In genomic region chr4:60589425-60589824, GRCh38 we compare ENCODE assay signal across 29 cellular contexts.
"Had no signal": no experiment of that assay in that cellular context is flagged by ENCODE, and none has a peak within 500 bp of the region (broad histone marks: within the 10 kb centered on the region; RNA-seq: fewer than 3 reads in every experiment).

No MANE protein-coding gene starts in this region.

- DNase-seq: activated CD4-positive, alpha-beta memory T cell treated with anti-CD3 and anti-CD28 coated beads for 36 hours; activated CD4-positive, alpha-beta T cell treated with anti-CD3 and anti-CD28 coated beads, Interleukin-2, amount 10 ng/mL, durations not matched to agents 24 days and 14 days; activated CD4-positive, CD25-positive, alpha-beta regulatory T cell treated with anti-CD3 and anti-CD28 coated beads, Interleukin-2, amount 50 U/mL, for 72 hours; activated CD8-positive, alpha-beta memory T cell treated with anti-CD3 and anti-CD28 coated beads, Interleukin-2, amount 50 U/mL, for 4 hours; activated effector memory CD4-positive, alpha-beta T cell treated with anti-CD3 and anti-CD28 coated beads, Interleukin-2, amount 50 U/mL, for 16 hours; activated naive CD4-positive, alpha-beta T cell treated with anti-CD3 and anti-CD28 coated beads, Interleukin-2, amount 10 ng/mL, durations not matched to agents 7 days and 5 days; activated naive CD8-positive, alpha-beta T cell treated with anti-CD3 and anti-CD28 coated beads, Interleukin-2, amount 10 ng/mL, durations not matched to agents 7 days and 5 days; activated T-cell treated with anti-CD3 and anti-CD28 coated beads, Interleukin-2, amount 50 U/mL, for 1 hour; brain microvascular endothelial cell; caudate nucleus; cortex of kidney; effector memory CD8-positive, alpha-beta T cell; foreskin fibroblast; heart left ventricle; kidney; left colon; mesenchymal stem cell; natural killer cell; posterior cingulate gyrus; right cardiac atrium; spleen; stimulated activated naive CD8-positive, alpha-beta T cell treated with anti-CD3 and anti-CD28 coated beads, Interleukin-15, Interleukin-2, amounts not matched to agents 100 U/mL and 50 U/mL, for 24 hours; T-helper 9 cell; testis; trophoblast cell; WERI-Rb-1 had no signal

- H3K27ac Mint-ChIP-seq: activated CD4-positive, alpha-beta memory T cell treated with anti-CD3 and anti-CD28 coated beads for 36 hours; activated CD4-positive, alpha-beta T cell treated with anti-CD3 and anti-CD28 coated beads, Interleukin-2, amount 10 ng/mL, durations not matched to agents 24 days and 14 days; activated naive CD4-positive, alpha-beta T cell treated with anti-CD3 and anti-CD28 coated beads, Interleukin-2, amount 10 ng/mL, durations not matched to agents 7 days and 5 days; activated naive CD8-positive, alpha-beta T cell treated with anti-CD3 and anti-CD28 coated beads, Interleukin-2, amount 10 ng/mL, durations not matched to agents 7 days and 5 days; activated T-helper 1 cell treated with anti-CD3 and anti-CD28 coated beads, Interleukin-12 subunit alpha, Interleukin-12 subunit beta, Interleukin-2, Interleukin-4 antibody, amounts not matched to agents 30 ng/mL and 10 ng/mL and 1 ng/mL, durations not matched to agents 14 hours and 24 hours and 36 hours; effector memory CD8-positive, alpha-beta T cell; natural killer cell; T-helper 1 cell treated with Interleukin-12 subunit alpha and Interleukin-12 subunit beta and Interleukin-4 antibody, amounts not matched to agents 30 μg/mL and 1 μg/mL, for 36 hours had no signal

- H3K36me3 Mint-ChIP-seq: activated CD4-positive, alpha-beta memory T cell treated with anti-CD3 and anti-CD28 coated beads for 36 hours; activated naive CD4-positive, alpha-beta T cell treated with anti-CD3 and anti-CD28 coated beads, Interleukin-2, amount 10 ng/mL, durations not matched to agents 7 days and 5 days; activated naive CD8-positive, alpha-beta T cell treated with anti-CD3 and anti-CD28 coated beads, Interleukin-2, amount 10 ng/mL, durations not matched to agents 7 days and 5 days; natural killer cell had no signal

- H3K36me3 ChIP-seq: brain microvascular endothelial cell, heart left ventricle, spleen, WERI-Rb-1 had no signal

- H3K27ac ChIP-seq: brain microvascular endothelial cell, heart left ventricle, spleen, testis, WERI-Rb-1 had no signal

- ATAC-seq: effector memory CD8-positive, alpha-beta T cell; esophagus mucosa; heart left ventricle; left colon; natural killer cell; right cardiac atrium; stimulated activated naive CD8-positive, alpha-beta T cell treated with anti-CD3 and anti-CD28 coated beads, Interleukin-15, Interleukin-2, amounts not matched to agents 100 U/mL and 50 U/mL, for 24 hours had no signal

- H3K27me3 Mint-ChIP-seq: activated CD4-positive, alpha-beta memory T cell treated with anti-CD3 and anti-CD28 coated beads for 36 hours; activated CD4-positive, alpha-beta T cell treated with anti-CD3 and anti-CD28 coated beads, Interleukin-2, amount 10 ng/mL, durations not matched to agents 24 days and 14 days; activated naive CD4-positive, alpha-beta T cell treated with anti-CD3 and anti-CD28 coated beads, Interleukin-2, amount 10 ng/mL, durations not matched to agents 7 days and 5 days; activated naive CD8-positive, alpha-beta T cell treated with anti-CD3 and anti-CD28 coated beads, Interleukin-2, amount 10 ng/mL, durations not matched to agents 7 days and 5 days; effector memory CD8-positive, alpha-beta T cell had no signal

- H3K9me3 ChIP-seq: testis had no signal

- H3K4me3 ChIP-seq: heart left ventricle, spleen, testis had no signal

- H3K4me1 ChIP-seq: heart left ventricle, spleen, testis had no signal

- H3K4me3 Mint-ChIP-seq: activated CD4-positive, alpha-beta memory T cell treated with anti-CD3 and anti-CD28 coated beads for 36 hours; activated CD4-positive, alpha-beta T cell treated with anti-CD3 and anti-CD28 coated beads, Interleukin-2, amount 10 ng/mL, durations not matched to agents 24 days and 14 days; activated naive CD4-positive, alpha-beta T cell treated with anti-CD3 and anti-CD28 coated beads, Interleukin-2, amount 10 ng/mL, durations not matched to agents 7 days and 5 days; activated naive CD8-positive, alpha-beta T cell treated with anti-CD3 and anti-CD28 coated beads, Interleukin-2, amount 10 ng/mL, durations not matched to agents 7 days and 5 days; activated T-helper 1 cell treated with anti-CD3 and anti-CD28 coated beads, Interleukin-12 subunit alpha, Interleukin-12 subunit beta, Interleukin-2, Interleukin-4 antibody, amounts not matched to agents 30 ng/mL and 10 ng/mL and 1 ng/mL, durations not matched to agents 14 hours and 24 hours and 36 hours; effector memory CD8-positive, alpha-beta T cell; natural killer cell; T-helper 1 cell treated with Interleukin-12 subunit alpha and Interleukin-12 subunit beta and Interleukin-4 antibody, amounts not matched to agents 30 μg/mL and 1 μg/mL, for 36 hours had no signal

- H3K27me3 ChIP-seq: brain microvascular endothelial cell, heart left ventricle, spleen, testis had no signal

- H3K4me1 Mint-ChIP-seq: activated CD4-positive, alpha-beta T cell treated with anti-CD3 and anti-CD28 coated beads, Interleukin-2, amount 10 ng/mL, durations not matched to agents 24 days and 14 days; activated naive CD4-positive, alpha-beta T cell treated with anti-CD3 and anti-CD28 coated beads, Interleukin-2, amount 10 ng/mL, durations not matched to agents 7 days and 5 days; activated naive CD8-positive, alpha-beta T cell treated with anti-CD3 and anti-CD28 coated beads, Interleukin-2, amount 10 ng/mL, durations not matched to agents 7 days and 5 days; natural killer cell had no signal
